ENCODE assay signal across 1 cellular context in genomic region chr10:87863951-87864496, GRCh38.
TF ChIP-seq lines count a peak whose summit lies in the region.

No MANE protein-coding gene starts in this region.

TF ChIP-seq in GM12878, 131 proteins besides CTCF, POLR2A, EP300 and RAD21:
- TF ChIP-seq YY1 (IDR thresholded peaks at IDR 0.05; ENCODE audit: low read depth, low read length): peak; percentile 57; the same call in 1 of the 2 replicates
